8 cellular contexts compared by ENCODE assay signal in the genomic region with DNA sequence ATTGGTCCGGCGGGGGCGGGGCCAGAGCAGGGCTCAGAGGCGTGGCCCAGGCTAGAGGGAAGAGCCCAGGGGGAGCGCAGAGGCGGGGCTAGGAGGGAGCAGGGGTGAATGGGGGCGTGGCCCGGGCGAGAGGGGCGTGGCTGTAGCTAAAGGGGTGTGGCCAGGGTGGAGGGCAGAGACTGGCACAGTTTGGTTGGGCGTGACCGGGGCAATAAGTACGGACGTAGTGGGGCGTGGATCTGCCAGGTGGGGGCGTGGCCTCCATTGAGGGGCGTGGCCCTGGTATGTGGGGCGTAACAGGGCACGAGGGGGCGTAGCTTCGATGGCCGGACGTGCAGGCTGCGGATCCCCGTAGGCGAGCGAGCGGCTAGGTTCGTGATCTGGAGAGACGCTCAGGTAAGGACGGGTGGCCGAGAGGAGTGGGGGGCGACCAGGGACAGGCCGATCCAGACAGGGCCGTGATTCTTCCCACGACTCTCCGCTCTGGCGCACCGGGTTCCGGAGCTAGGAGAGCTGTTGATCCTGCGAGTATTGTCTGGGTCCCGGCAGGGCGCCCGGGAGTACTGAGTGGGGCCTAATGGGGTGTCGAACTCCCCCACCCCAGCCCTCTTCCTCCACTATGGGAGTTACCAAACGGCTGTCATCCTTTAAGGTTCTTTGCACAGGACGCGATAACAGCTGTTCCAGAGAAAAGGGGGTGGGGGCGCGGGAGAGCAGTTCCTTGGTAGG. TPM values are rescaled to one million over a fixed set of nuclear protein-coding genes. Genes with fewer than 3 reads are reported as not detected.
DNase-seq lines count a peak whose midpoint lies in the region; ATAC-seq and TF ChIP-seq lines count a peak whose summit lies in the region.

A gene with protein sequence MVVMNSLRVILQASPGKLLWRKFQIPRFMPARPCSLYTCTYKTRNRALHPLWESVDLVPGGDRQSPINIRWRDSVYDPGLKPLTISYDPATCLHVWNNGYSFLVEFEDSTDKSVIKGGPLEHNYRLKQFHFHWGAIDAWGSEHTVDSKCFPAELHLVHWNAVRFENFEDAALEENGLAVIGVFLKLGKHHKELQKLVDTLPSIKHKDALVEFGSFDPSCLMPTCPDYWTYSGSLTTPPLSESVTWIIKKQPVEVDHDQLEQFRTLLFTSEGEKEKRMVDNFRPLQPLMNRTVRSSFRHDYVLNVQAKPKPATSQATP (plus strand): TSS at position 314 of the 729 bp plus-strand sequence. CDS start 11,754 bp downstream, outside the sequence.

- H3K27ac Mint-ChIP-seq in natural killer cell = peak within 1 kb of the TSS; percentile 87 to 93
- H3K27ac Mint-ChIP-seq in stimulated activated naive B cell treated with anti-CD40 and anti-IgM and Interleukin-4, amounts not matched to agents 10 μg/mL and 1 μg/mL and 100 μg/mL, for 72 hours = peak within 1 kb of the TSS; percentile 85

- H3K27me3 ChIP-seq in OCI-LY3 (ENCODE audit: low read depth, low read length) = 0 out of 2 replicates have a peak, but pooled peaks cover 3% of the 10 kb centered on the region

- H3K4me2 ChIP-seq in OCI-LY3 (ENCODE audit: low read length) = peak within 1 kb of the TSS; percentile 82

- intact Hi-C loops in natural killer cell (cut with micrococcal nuclease) = loop anchor here (1.0 to 5.0 kb wide), 3 partner anchors 13 to 114 kb away; a partner anchor contains a TSS

- no peaks in the 10 kb centered on the region for H3K36me3 ChIP-seq in OCI-LY3 (replicated peaks; ENCODE audit: low read depth, low read length)

- peak within 1 kb of the TSS; percentile 73 for H3K4me3 ChIP-seq in OCI-LY3 (ENCODE audit: low read length)

- peaks cover 53 to 55% of the 10 kb centered on the region in 2 donors for H3K4me1 Mint-ChIP-seq in natural killer cell
- peaks cover 19 to 28% of the 10 kb centered on the region in 2 donors for H3K4me1 Mint-ChIP-seq in stimulated activated naive B cell treated with anti-CD40 and anti-IgM and Interleukin-4, amounts not matched to agents 10 μg/mL and 1 μg/mL and 100 μg/mL, for 72 hours

- H3K9me3 Mint-ChIP-seq in natural killer cell = no peaks in the 10 kb centered on the region
- H3K9me3 Mint-ChIP-seq in stimulated activated naive B cell treated with anti-CD40 and anti-IgM and Interleukin-4, amounts not matched to agents 10 μg/mL and 1 μg/mL and 100 μg/mL, for 72 hours = peaks cover 0 to 1% of the 10 kb centered on the region in 2 donors

- peak within 1 kb of the TSS; percentile 41 for H3K9ac ChIP-seq in OCI-LY3 (ENCODE audit: low read length)

- ATAC-seq in HG03378 (IDR thresholded peaks at IDR 0.05; ENCODE audit: unreplicated experiment) (peak; percentile 89), natural killer cell (peak; percentile 92 to 99 (median 92))
- ATAC-seq in stimulated activated naive B cell treated with anti-CD40 and anti-IgM and Interleukin-4, amounts not matched to agents 10 μg/mL and 1 μg/mL and 100 μg/mL, for 72 hours (replicated peaks) = peak; percentile 95 to 97

- peaks cover 6% of the 10 kb centered on the region for H3K4me1 ChIP-seq in OCI-LY3 (ENCODE audit: low read length)

- no peak within 1 kb of the TSS for H2AFZ ChIP-seq in OCI-LY3 (ENCODE audit: low read depth, low read length)

- no peaks in the 10 kb centered on the region for H4K20me1 ChIP-seq in OCI-LY3 (ENCODE audit: insufficient read depth, low read length)

- peaks cover 12% of the 10 kb centered on the region for H3K36me3 Mint-ChIP-seq in natural killer cell
- H3K36me3 Mint-ChIP-seq in stimulated activated naive B cell treated with anti-CD40 and anti-IgM and Interleukin-4, amounts not matched to agents 10 μg/mL and 1 μg/mL and 100 μg/mL, for 72 hours = peaks cover 3 to 21% of the 10 kb centered on the region in 2 donors

- TF ChIP-seq CTCF in OCI-LY3 (IDR thresholded peaks at IDR 0.05; ENCODE audit: low read depth, low read length) = no peak
- no peak for TF ChIP-seq CTCF in natural killer cell (IDR thresholded peaks at IDR 0.05)

- H3K79me2 ChIP-seq in OCI-LY3 (ENCODE audit: low read length) = no peaks in the 10 kb centered on the region

- peak within 1 kb of the TSS; percentile 95 for H3K4me3 Mint-ChIP-seq in natural killer cell
- H3K4me3 Mint-ChIP-seq in stimulated activated naive B cell treated with anti-CD40 and anti-IgM and Interleukin-4, amounts not matched to agents 10 μg/mL and 1 μg/mL and 100 μg/mL, for 72 hours = peak within 1 kb of the TSS; percentile 88 to 90

- peak; percentile 88 for DNase-seq in AG08396 (ENCODE audit: low spot score)
- DNase-seq in GM19238 (ENCODE audit: insufficient read length, low spot score) = peak; percentile 66
- peak; percentile 99 for DNase-seq in activated T-helper 1 cell treated with Interleukin-2 at 50 U/mL for 16 hours (ENCODE audit: low read depth)
- peak; percentile 91 for DNase-seq in fibroblast of gingiva (ENCODE audit: low read depth)
- DNase-seq in natural killer cell = peak; percentile 97
- DNase-seq in stimulated activated naive B cell treated with anti-CD40 and anti-IgM and Interleukin-4, amounts not matched to agents 10 μg/mL and 1 μg/mL and 100 μg/mL, for 72 hours = peak; percentile 96

- H3K9me3 ChIP-seq in OCI-LY3 (ENCODE audit: insufficient read depth, low read length) = no peaks in the 10 kb centered on the region

- no peak within 1 kb of the TSS for H3K27ac ChIP-seq in OCI-LY3 (ENCODE audit: low read length)

- no peaks in the 10 kb centered on the region for H3K27me3 Mint-ChIP-seq in natural killer cell (ENCODE audit: low read depth in 2 of 2)
- H3K27me3 Mint-ChIP-seq in stimulated activated naive B cell treated with anti-CD40 and anti-IgM and Interleukin-4, amounts not matched to agents 10 μg/mL and 1 μg/mL and 100 μg/mL, for 72 hours = no peaks in the 10 kb centered on the region

RNA-seq across cellular contexts. Expression of the gene that starts here (rescaled TPM):
- 100 to 1,000 TPM in 1 of 3 donors, 10 to 100 TPM in 2; 56.3 to 111 (median 80.5) TPM for total RNA-seq in natural killer cell
